Comparison of ENCODE assay signal across 8 cellular contexts in the genomic region with DNA sequence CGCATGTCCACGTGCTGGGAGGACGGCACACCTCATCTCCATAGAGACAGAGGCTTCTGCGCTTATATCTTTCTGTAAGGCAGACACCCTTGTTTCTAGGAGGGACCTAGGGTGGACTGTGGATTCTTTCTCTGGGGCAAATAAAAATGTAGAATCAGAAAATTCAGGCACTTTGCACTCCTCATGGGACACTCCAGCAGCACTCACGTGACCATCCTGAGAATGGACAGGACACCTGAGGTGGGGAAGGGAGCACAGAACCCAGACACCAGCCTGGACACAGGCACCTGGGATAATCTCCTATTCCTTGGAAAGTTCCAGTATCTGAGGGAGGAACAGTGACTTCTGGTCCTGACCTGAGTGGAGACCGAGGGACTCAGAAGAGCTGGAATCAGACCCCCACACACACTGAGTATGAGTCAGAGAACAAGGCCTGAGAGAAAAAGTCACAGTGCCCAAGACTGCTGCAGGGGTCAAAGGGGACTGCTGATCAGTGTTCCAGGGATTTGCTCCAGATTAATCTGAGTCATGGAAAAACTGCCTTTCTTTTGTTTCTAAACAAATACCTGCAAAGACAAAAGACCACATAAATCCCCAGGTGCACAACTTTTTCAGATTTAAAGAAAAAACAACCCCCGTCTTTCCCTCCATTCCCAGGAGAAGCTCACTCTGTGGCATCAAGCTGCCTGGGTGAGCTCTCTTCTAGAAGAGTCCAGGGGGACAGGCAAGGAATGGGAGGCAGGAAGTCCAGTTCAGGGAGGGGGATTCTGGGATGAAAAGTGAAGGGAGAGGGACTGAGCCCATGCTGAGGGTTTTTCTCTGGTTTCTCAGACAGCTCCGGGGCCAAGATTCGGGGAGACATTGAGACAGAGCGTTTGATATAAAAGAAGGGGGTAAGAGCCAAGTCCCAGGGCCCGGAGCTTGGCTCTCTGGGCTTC. TPM values are rescaled to one million over a fixed set of nuclear protein-coding genes. Genes with fewer than 3 reads are reported as not detected.
DNase-seq lines count a peak whose midpoint lies in the region; ATAC-seq and TF ChIP-seq lines count a peak whose summit lies in the region.

No MANE protein-coding gene starts in this region.

- H2AFZ ChIP-seq in PC-3 (ENCODE audit: low read length) (peak overlapping the region; percentile 95), fibroblast of lung (ENCODE audit: low read length) (no peak overlapping the region)

- peak overlapping the region; percentile 86 for H3K4me2 ChIP-seq in PC-3 (ENCODE audit: low read length)
- no peak overlapping the region for H3K4me2 ChIP-seq in fibroblast of lung (ENCODE audit: extremely low read depth, insufficient read depth, low read length)

- H3K36me3 ChIP-seq in PC-3 (ENCODE audit: low read depth, low read length) = no peaks in the 10 kb centered on the region
- no peaks in the 10 kb centered on the region for H3K36me3 ChIP-seq in fibroblast of lung (ENCODE audit: control insufficient read depth, insufficient read depth, low read length)
- no peaks in the 10 kb centered on the region for H3K36me3 ChIP-seq in psoas muscle (ENCODE audit: insufficient read depth in 1 of 2, low read depth in 1 of 2)

- TF ChIP-seq CTCF in GM12865 (IDR thresholded peaks at IDR 0.05; ENCODE audit: insufficient read depth, low read depth, low read length, missing control alignments) = no peak
- no peak for TF ChIP-seq CTCF in PC-3 (conservative IDR thresholded peaks at IDR 0.05; ENCODE audit: low read depth, low read length)
- no peak for TF ChIP-seq CTCF in fibroblast of lung (conservative IDR thresholded peaks at IDR 0.05 in 1 of 2, IDR thresholded peaks at IDR 0.05 in 1 of 2; ENCODE audit: low read depth in 1 of 2, low read length in 2 of 2)
- no peak for TF ChIP-seq CTCF in psoas muscle (IDR thresholded peaks at IDR 0.05)

- no peak for DNase-seq in GM12865 (ENCODE audit: low read depth)
- peak; percentile 39 for DNase-seq in PC-3
- DNase-seq in fibroblast of lung (ENCODE audit: low read depth in 2 of 2) = peak; percentile 11 to 29
- DNase-seq in psoas muscle = no peak
- DNase-seq in head of caudate nucleus = no peak
- DNase-seq in mesenteric fat pad (ENCODE audit: low spot score) = no peak

- intact Hi-C loops in PC-3 (cut with micrococcal nuclease) = no loop called here
- intact Hi-C loops in psoas muscle (cut with DNase I) = no loop called here
- intact Hi-C loops in head of caudate nucleus (cut with DNase I) = no loop called here

- H3K79me2 ChIP-seq in PC-3 (ENCODE audit: low read length) (no peaks in the 10 kb centered on the region), fibroblast of lung (ENCODE audit: control insufficient read depth, insufficient read depth, low read length) (no peaks in the 10 kb centered on the region)

- H3K9me3 ChIP-seq in PC-3 (ENCODE audit: low read length) = no peaks in the 10 kb centered on the region
- H3K9me3 ChIP-seq in fibroblast of lung (ENCODE audit: control insufficient read depth, insufficient read depth, low read depth, low read length) = no peaks in the 10 kb centered on the region
- H3K9me3 ChIP-seq in psoas muscle = no peaks in the 10 kb centered on the region

- BruUV-seq in PC-3 (replicated peaks; lab: Mats Ljungman, UMichigan) = no TSS peak

- ATAC-seq in PC-3 (peak; percentile 19), psoas muscle (peak in 3 of 4 donors; percentile 11 to 25 (median 11)), GM21381 (IDR thresholded peaks at IDR 0.05; ENCODE audit: unreplicated experiment) (no peak), GM21423 (IDR thresholded peaks at IDR 0.05; ENCODE audit: unreplicated experiment) (no peak)

- H3K27ac ChIP-seq in PC-3 (ENCODE audit: low read length) (no peak overlapping the region), fibroblast of lung (ENCODE audit: insufficient read depth, low read length) (no peak overlapping the region), psoas muscle (peak overlapping the region; percentile 69)

- CTCF ChIA-PET in PC-3 (lab: Charles Lee) = interaction anchor here (0.5 to 0.9 kb wide), 5 partner anchors 12 to 136 kb away, joined by 3 to 4 read pairs (median 3); no protein-coding TSS in a partner anchor

- H3K4me3 ChIP-seq in GM12865 (ENCODE audit: low read depth, low read length) (peak overlapping the region; percentile 76), PC-3 (ENCODE audit: low read length) (peak overlapping the region; percentile 66; the same call in 1 of the 2 replicates), fibroblast of lung (replicated peaks in 1 of 4; ENCODE audit: control extremely low read depth in 1 of 4, insufficient read depth in 1 of 4, low read depth in 3 of 4, low read length in 4 of 4) (no peak overlapping the region), psoas muscle (peak overlapping the region; percentile 63)

- H4K20me1 ChIP-seq in PC-3 (ENCODE audit: low read length) (no peaks in the 10 kb centered on the region), fibroblast of lung (ENCODE audit: control insufficient read depth, extremely low read depth, insufficient read depth, low read length) (no peaks in the 10 kb centered on the region)

- no peaks in the 10 kb centered on the region for H3K9me2 ChIP-seq in PC-3 (replicated peaks; ENCODE audit: low read length)

- POLR2A ChIA-PET in PC-3 (lab: Charles Lee; ENCODE audit: unreplicated experiment) = interaction anchor here (0.5 to 0.6 kb wide), 2 partner anchors 10 to 85 kb away, joined by 3 to 4 read pairs; a partner anchor contains a TSS

- peaks cover 12% of the 10 kb centered on the region for H3K4me1 ChIP-seq in PC-3 (ENCODE audit: insufficient read depth, low read length)
- H3K4me1 ChIP-seq in fibroblast of lung (ENCODE audit: control insufficient read depth, extremely low read depth, insufficient read depth, low read length) = peaks cover 6% of the 10 kb centered on the region
- H3K4me1 ChIP-seq in psoas muscle = peaks cover 4% of the 10 kb centered on the region

- 54 to 59% (median 56%) methylated on average over 11 of the region's 11 CpGs for WGBS in psoas muscle, 3 donors

- H3K27me3 ChIP-seq in PC-3 (ENCODE audit: low read length) (no peaks in the 10 kb centered on the region), fibroblast of lung (ENCODE audit: control insufficient read depth, insufficient read depth, low read length) (peaks cover 5% of the 10 kb centered on the region), psoas muscle (ENCODE audit: insufficient read depth in 3 of 3, low read length in 2 of 3) (peaks cover 0 to 16% (median 0%) of the 10 kb centered on the region in 3 donors)

- H3F3A ChIP-seq in PC-3 (ENCODE audit: low read length, unreplicated experiment) = no peaks in the 10 kb centered on the region

- H3K9ac ChIP-seq in PC-3 (ENCODE audit: low read length) (no peak overlapping the region), fibroblast of lung (ENCODE audit: insufficient read depth, low read length) (no peak overlapping the region)

RNA-seq across cellular contexts. Expression of a gene that starts 35.6 kb away (rescaled TPM):
- 25.6 and 32.9 TPM in 2 replicates for total RNA-seq in PC-3 (2014; rRNA removed)
- 6.2 and 17.2 TPM in 2 replicates for total RNA-seq in fibroblast of lung
- 18.6 and 19.2 TPM in 2 replicates for polyA plus RNA-seq in fibroblast of lung
- polyA plus RNA-seq in fibroblast of lung (2012) = 9.9 and 10.6 TPM in 2 replicates
- polyA minus RNA-seq in fibroblast of lung (ENCODE audit: low replicate concordance) = 19.0 and 20.3 TPM in 2 replicates
- total RNA-seq in psoas muscle = 1 to 10 TPM in 1 of 4 donors, under 1 TPM in 3; 0.65 to 1.0 (median 0.75) TPM
- under 1 TPM; 0.25 to 0.42 (median 0.25) TPM for polyA plus RNA-seq in psoas muscle
- total RNA-seq in mesenteric fat pad = 4.5 TPM

RNA-seq across cellular contexts. Expression of a gene that starts 58.9 kb away (rescaled TPM):
- total RNA-seq in PC-3 (2014; rRNA removed) = 33.1 and 35.0 TPM in 2 replicates
- 28.5 and 85.2 TPM in 2 replicates for total RNA-seq in fibroblast of lung
- 54.2 and 81.1 TPM in 2 replicates for polyA plus RNA-seq in fibroblast of lung
- polyA plus RNA-seq in fibroblast of lung (2012) = 40.6 and 64.6 TPM in 2 replicates
- polyA minus RNA-seq in fibroblast of lung (ENCODE audit: low replicate concordance) = 44.3 and 87.7 TPM in 2 replicates
- 1 to 10 TPM; 2.7 to 5.7 (median 4.2) TPM for total RNA-seq in psoas muscle
- polyA plus RNA-seq in psoas muscle = 1 to 10 TPM; 4.1 to 5.7 (median 5.0) TPM
- total RNA-seq in mesenteric fat pad = 9.9 TPM

Comparison
In these comparisons a context has a peak if more than half of its experiments do, and no peak if none do; other contexts are left out.
1. DNase-seq: peak in PC-3 (single experiment) and fibroblast of lung (2 of 2); none in GM12865 (single experiment), psoas muscle (0 of 2), head of caudate nucleus (0 of 42) and mesenteric fat pad (single experiment).
2. H3K4me3 ChIP-seq: peak in GM12865 (single experiment), PC-3 (single experiment) and psoas muscle (single experiment); none in fibroblast of lung (0 of 4).
3. ATAC-seq: peak in PC-3 (single experiment) and psoas muscle (3 of 4); none in GM21381 (single experiment) and GM21423 (single experiment).